ENCODE assay signal across 8 cellular contexts in the genomic region with DNA sequence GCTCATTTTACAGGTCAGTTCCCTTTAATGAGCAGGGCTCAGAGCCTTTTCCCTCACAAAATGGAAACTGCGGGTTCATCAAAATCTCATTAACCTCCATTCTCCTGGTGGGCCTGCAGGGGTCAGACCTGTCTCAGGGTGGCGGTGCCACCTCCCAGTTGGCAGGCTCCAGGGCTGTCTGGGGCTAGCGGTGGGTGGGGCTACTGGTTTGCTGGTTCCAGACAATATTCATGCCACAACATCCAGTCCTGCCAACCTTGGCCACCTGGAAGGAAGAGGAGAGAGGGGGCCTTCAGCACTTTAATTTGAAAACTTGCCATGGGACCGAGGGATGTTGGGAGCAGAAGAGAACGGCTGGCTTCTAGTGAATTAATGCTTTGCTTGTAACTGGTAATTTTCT. TPM values are rescaled to one million over a fixed set of nuclear protein-coding genes. Genes with fewer than 3 reads are reported as not detected.
DNase-seq lines count a peak whose midpoint lies in the region; ATAC-seq and TF ChIP-seq lines count a peak whose summit lies in the region.

No MANE protein-coding gene starts in this region.

- CTCF ChIA-PET in GM10248 (lab: Yijun Ruan, JAX), result no interaction called here
- CTCF ChIA-PET in activated CD8-positive, alpha-beta T cell treated with anti-CD3 and anti-CD28 coated beads for 36 hours (lab: Charles Lee), result no interaction called here

- no peak overlapping the region for H3K4me3 ChIP-seq in MG63

- H3K36me3 Mint-ChIP-seq in activated CD8-positive, alpha-beta T cell treated with anti-CD3 and anti-CD28 coated beads for 36 hours (ENCODE audit: low read depth), result no peaks in the 10 kb centered on the region

- no peak overlapping the region for H3K4me3 Mint-ChIP-seq in activated CD8-positive, alpha-beta T cell treated with anti-CD3 and anti-CD28 coated beads for 36 hours

- no peaks in the 10 kb centered on the region for H3K9me3 ChIP-seq in MG63

- peak; percentile 35 for DNase-seq in GM10248 (ENCODE audit: extremely low spot score)
- DNase-seq in MG63, result peak; percentile 59
- DNase-seq in activated CD8-positive, alpha-beta T cell treated with anti-CD3 and anti-CD28 coated beads for 36 hours, result peak; percentile 46
- DNase-seq in left cardiac atrium, result peak; percentile 62
- peak; percentile 6 for DNase-seq in stimulated activated CD4-positive, alpha-beta T cell treated with anti-CD3 and anti-CD28 coated beads, Interleukin-2, amount 100 ng/mL, for 4 hours (ENCODE audit: low read depth)
- DNase-seq in sciatic nerve (ENCODE audit: low spot score), result no peak

- no peak overlapping the region for H3K27ac Mint-ChIP-seq in activated CD8-positive, alpha-beta T cell treated with anti-CD3 and anti-CD28 coated beads for 36 hours

- intact Hi-C loops in activated CD8-positive, alpha-beta T cell treated with anti-CD3 and anti-CD28 coated beads for 36 hours (cut with micrococcal nuclease), result no loop called here
- intact Hi-C loops in left cardiac atrium (cut with DNase I) (loop anchor here in 1 of 2 donors (5.0 to 10.0 kb wide), 2 partner anchors 103 to 570 kb away; no protein-coding TSS in a partner anchor), sciatic nerve (cut with DNase I) (no loop called here)

- H3K27me3 ChIP-seq in MG63, result peaks cover 5% of the 10 kb centered on the region; the same call in 1 of the 2 replicates

- POLR2A ChIA-PET in GM10248 (lab: Yijun Ruan, JAX), result no interaction called here
- POLR2A ChIA-PET in activated CD8-positive, alpha-beta T cell treated with anti-CD3 and anti-CD28 coated beads for 36 hours (lab: Charles Lee), result no interaction called here

- H3K9me3 Mint-ChIP-seq in activated CD8-positive, alpha-beta T cell treated with anti-CD3 and anti-CD28 coated beads for 36 hours, result no peaks in the 10 kb centered on the region

- peak; percentile 77 for ATAC-seq in activated CD8-positive, alpha-beta T cell treated with anti-CD3 and anti-CD28 coated beads for 36 hours
- ATAC-seq in left cardiac atrium (peak; percentile 87 to 88), HG03196 (IDR thresholded peaks at IDR 0.05; ENCODE audit: unreplicated experiment) (no peak), sciatic nerve (no peak), GM21526 (IDR thresholded peaks at IDR 0.05; ENCODE audit: low FRiP score, unreplicated experiment) (no peak)

- no peaks in the 10 kb centered on the region for H3K36me3 ChIP-seq in MG63

- H3K27me3 Mint-ChIP-seq in activated CD8-positive, alpha-beta T cell treated with anti-CD3 and anti-CD28 coated beads for 36 hours, result peaks cover 19% of the 10 kb centered on the region

- TF ChIP-seq CTCF in GM10248 (IDR thresholded peaks at IDR 0.05; ENCODE audit: control extremely low read depth, extremely low read depth, low read depth, missing control alignments), result peak; percentile 16
- TF ChIP-seq CTCF in activated CD8-positive, alpha-beta T cell treated with anti-CD3 and anti-CD28 coated beads for 36 hours (IDR thresholded peaks at IDR 0.05), result peak; percentile 64

- no peaks in the 10 kb centered on the region for H3K4me1 Mint-ChIP-seq in activated CD8-positive, alpha-beta T cell treated with anti-CD3 and anti-CD28 coated beads for 36 hours (ENCODE audit: low read depth)

RNA-seq across cellular contexts. Expression of gene CTNNBL1, which starts 41.9 kb away (rescaled TPM):
- 44.9 and 49.3 TPM in 2 replicates for total RNA-seq in MG63 (2014; rRNA removed; shearing (Covaris generic); ENCODE audit: low replicate concordance)
- total RNA-seq in activated CD8-positive, alpha-beta T cell treated with anti-CD3 and anti-CD28 coated beads for 36 hours, result 10 to 100 TPM; 67.3 to 74.9 TPM
- 10 to 100 TPM; 49.8 to 58.6 TPM for total RNA-seq in left cardiac atrium
- total RNA-seq in sciatic nerve, result 41.3 TPM

Comparison
In these comparisons a context has a peak if more than half of its experiments do, and no peak if none do; other contexts are left out.
1. ATAC-seq: peak in activated CD8-positive, alpha-beta T cell treated with anti-CD3 and anti-CD28 coated beads for 36 hours (single experiment) and left cardiac atrium (2 of 2); none in HG03196 (single experiment), sciatic nerve (single experiment) and GM21526 (single experiment).